ENCODE assay signal across 8 cellular contexts in genomic region chr9:134753191-134753590, GRCh38.
"Had no signal": no experiment of that assay in that cellular context is flagged by ENCODE, and none has a peak within 500 bp of the region (broad histone marks: within the 10 kb centered on the region; RNA-seq: fewer than 3 reads in every experiment).

No MANE protein-coding gene starts in this region.

- H3K27ac ChIP-seq: HL-60, KMS-11 had no signal

- DNase-seq: H9, HCEC 1CT, KBM-7 had no signal

- H3K27ac Mint-ChIP-seq: GM23338, IgD-negative memory B cell had no signal

- H3K9ac ChIP-seq: KMS-11 had no signal

- ATAC-seq: GM23338, HepG2 had no signal

- H3K4me3 Mint-ChIP-seq: GM23338, H9, IgD-negative memory B cell had no signal

- H3K4me1 Mint-ChIP-seq: GM23338, H9, IgD-negative memory B cell had no signal

- H3K4me2 ChIP-seq: GM23338, KMS-11 had no signal

- H2AFZ ChIP-seq: GM23338 had no signal

- H3K4me3 ChIP-seq: GM23338 had no signal

- H3K36me3 Mint-ChIP-seq: IgD-negative memory B cell had no signal
